In the genomic region with DNA sequence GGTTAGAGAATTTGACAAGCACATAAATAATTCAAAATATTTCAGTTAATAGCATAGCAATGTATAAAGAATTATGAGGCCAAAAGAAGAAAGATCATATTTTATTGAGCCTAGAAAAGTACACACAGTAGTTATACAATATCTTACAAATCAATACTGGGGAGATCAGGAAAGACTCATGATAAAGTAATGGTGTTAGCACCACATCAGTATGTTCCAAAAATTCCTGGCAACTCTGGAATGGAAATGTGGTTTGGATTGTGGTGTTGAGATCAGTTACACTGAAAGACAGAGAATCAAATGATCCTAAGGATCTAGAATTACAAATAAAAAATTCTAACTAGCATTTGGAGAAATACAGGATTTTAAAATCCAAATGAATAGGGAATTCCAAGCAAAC, we compare ENCODE assay signal across 25 cellular contexts.
"Had no signal": no experiment of that assay in that cellular context is flagged by ENCODE, and none has a peak within 500 bp of the region (broad histone marks: within the 10 kb centered on the region; RNA-seq: fewer than 3 reads in every experiment).

No MANE protein-coding gene starts in this region.

- H3K27ac ChIP-seq: adrenal gland, left lung, lower lobe of right lung, right lobe of liver, thyroid gland, upper lobe of left lung, vagina had no signal

- H3K27me3 ChIP-seq: adrenal gland, left lung, right lobe of liver, thyroid gland, upper lobe of left lung, vagina had no signal

- H3K36me3 ChIP-seq: adrenal gland, left lung, lower lobe of right lung, right lobe of liver, thyroid gland, upper lobe of left lung, vagina had no signal

- DNase-seq: activated CD4-positive, alpha-beta T cell treated with anti-CD3 and anti-CD28 coated beads for 36 hours; activated CD4-positive, CD25-positive, alpha-beta regulatory T cell; activated CD8-positive, alpha-beta memory T cell treated with anti-CD3 and anti-CD28 coated beads, Interleukin-2, amount 10 ng/mL, durations not matched to agents 7 days and 5 days; activated CD8-positive, alpha-beta T cell treated with anti-CD3 and anti-CD28 coated beads, Interleukin-2, amount 10 ng/mL, durations not matched to agents 7 days and 5 days; activated effector memory CD4-positive, alpha-beta T cell treated with Interleukin-2 at 50 U/mL for 16 hours; activated naive CD4-positive, alpha-beta T cell treated with Interleukin-2 at 50 U/mL for 16 hours; activated naive CD8-positive, alpha-beta T cell treated with anti-CD3 and anti-CD28 coated beads for 36 hours; adrenal gland; aorta; caudate nucleus; endodermal cell; lower lobe of right lung; mesendoderm; right lobe of liver; small intestine; stimulated activated CD4-positive, alpha-beta T cell treated with anti-CD3 and anti-CD28 coated beads, Interleukin-4, amount 100 ng/mL, for 24 hours; substantia nigra; T-helper 1 cell; thyroid gland; upper lobe of left lung had no signal

- H3K4me1 ChIP-seq: adrenal gland, left lung, lower lobe of right lung, right lobe of liver, thyroid gland, upper lobe of left lung, vagina had no signal

- H3K4me3 ChIP-seq: adrenal gland, left lung, lower lobe of right lung, right lobe of liver, thyroid gland, upper lobe of left lung, vagina had no signal

- ATAC-seq: activated CD4-positive, alpha-beta T cell treated with anti-CD3 and anti-CD28 coated beads for 36 hours; activated CD8-positive, alpha-beta memory T cell treated with anti-CD3 and anti-CD28 coated beads, Interleukin-2, amount 10 ng/mL, durations not matched to agents 7 days and 5 days; activated CD8-positive, alpha-beta T cell treated with anti-CD3 and anti-CD28 coated beads, Interleukin-2, amount 10 ng/mL, durations not matched to agents 7 days and 5 days; esophagus mucosa; left lung; lower lobe of right lung; natural killer cell treated with Interleukin-12 subunit alpha and Interleukin-12 subunit beta and Interleukin-15 and Interleukin-18, amount 100 ng/mL, for 72 hours; right lobe of liver; stimulated activated effector memory CD8-positive, alpha-beta T cell treated with anti-CD3 and anti-CD28 coated beads, Interleukin-12 subunit alpha, Interleukin-12 subunit beta, amount 100 ng/mL, for 72 hours had no signal

- H3K9me3 ChIP-seq: adrenal gland, lower lobe of right lung, right lobe of liver, thyroid gland, upper lobe of left lung, vagina had no signal
